ENCODE assay signal across 1 cellular context in genomic region chr3:130533247-130533646, GRCh38.
A peak's percentile ranks its signal among the peaks of the same experiment; 100 is the strongest.
TF ChIP-seq lines count a peak whose summit lies in the region.

No MANE protein-coding gene starts in this region.

TF ChIP-seq in HepG2, 621 proteins besides CTCF, POLR2A, EP300 and RAD21:
- TF ChIP-seq ATF7 (IDR thresholded peaks at IDR 0.05) (peak; percentile 55), ATF7 (CRISPR knock-in tag; IDR thresholded peaks at IDR 0.05) (no peak), SNAPC2 (CRISPR knock-in tag; IDR thresholded peaks at IDR 0.05) (no peak)
